ENCODE assay signal across 9 cellular contexts in genomic region chr9:12133416-12133815, GRCh38.
"Had no signal": no experiment of that assay in that cellular context is flagged by ENCODE, and none has a peak within 500 bp of the region (broad histone marks: within the 10 kb centered on the region; RNA-seq: fewer than 3 reads in every experiment).

No MANE protein-coding gene starts in this region.

- H3K4me3 ChIP-seq: GM23248, HAP-1, K562 had no signal

- H3K27ac ChIP-seq: GM23248, HL-60 had no signal

- ATAC-seq: HCT116, K562 had no signal

- H3K36me3 ChIP-seq: HAP-1 had no signal

- H3K9me3 ChIP-seq: HAP-1 had no signal

- DNase-seq: GM23248, GOT3, H7, HFFc6, IMR-90 had no signal

- H3K4me1 ChIP-seq: HAP-1 had no signal
